1 cellular context compared by ENCODE assay signal in genomic region chr5:149960272-149961185, GRCh38.
TF ChIP-seq lines count a peak whose summit lies in the region.

TSS of gene SLC26A2 (plus strand) at chr5:149960758. CDS start at chr5:149977653, 16,895 bp downstream.

TF ChIP-seq in HEK293, 187 proteins besides CTCF, POLR2A, EP300 and RAD21 (continued from another document and continues in another):
- TF ChIP-seq ZNF645 (tag by site-specific recombination; IDR thresholded peaks at IDR 0.05) (no peak), TRIM28 (IDR thresholded peaks at IDR 0.05; ENCODE audit: borderline replicate concordance, low read length) (no peak), ZNF664 (tag by site-specific recombination; IDR thresholded peaks at IDR 0.05) (no peak), ZNF707 (tag by site-specific recombination; IDR thresholded peaks at IDR 0.05) (no peak), ZNF473 (tag by site-specific recombination; IDR thresholded peaks at IDR 0.05) (no peak), KLF1 (tag by site-specific recombination; IDR thresholded peaks at IDR 0.05) (peak; percentile 33; the same call in 1 of the 2 replicates), ZNF785 (tag by site-specific recombination; IDR thresholded peaks at IDR 0.05) (no peak), ZNF132 (tag by site-specific recombination; IDR thresholded peaks at IDR 0.05; ENCODE audit: borderline replicate concordance) (no peak), ZNF792 (tag by site-specific recombination; IDR thresholded peaks at IDR 0.05) (no peak), ZNF704 (tag by site-specific recombination; IDR thresholded peaks at IDR 0.05) (no peak), ZNF155 (tag by site-specific recombination; IDR thresholded peaks at IDR 0.05) (no peak), REPIN1 (tag by site-specific recombination; IDR thresholded peaks at IDR 0.05; ENCODE audit: low read depth) (no peak), ZNF133 (tag by site-specific recombination; IDR thresholded peaks at IDR 0.05) (no peak), ZNF529 (tag by site-specific recombination; IDR thresholded peaks at IDR 0.05; ENCODE audit: insufficient replicate concordance) (no peak), ZNF621 (tag by site-specific recombination; IDR thresholded peaks at IDR 0.05) (no peak), BCL11A (tag by site-specific recombination; IDR thresholded peaks at IDR 0.05; ENCODE audit: low read depth) (peak; percentile 60; the same call in 1 of the 2 replicates), PRDM6 (tag by site-specific recombination; IDR thresholded peaks at IDR 0.05) (no peak), ZFP69B (tag by site-specific recombination; IDR thresholded peaks at IDR 0.05) (peak; percentile 25; the same call in 1 of the 2 replicates), ZNF112 (tag by site-specific recombination; IDR thresholded peaks at IDR 0.05) (no peak), SCRT2 (tag by site-specific recombination; IDR thresholded peaks at IDR 0.05) (no peak), ZNF426 (tag by site-specific recombination; IDR thresholded peaks at IDR 0.05) (no peak), ZSCAN16 (tag by site-specific recombination; IDR thresholded peaks at IDR 0.05) (no peak), ZSCAN18 (tag by site-specific recombination; IDR thresholded peaks at IDR 0.05) (no peak), ZNF544 (tag by site-specific recombination; IDR thresholded peaks at IDR 0.05) (no peak), ZNF521 (tag by site-specific recombination; IDR thresholded peaks at IDR 0.05) (no peak), GFI1B (tag by site-specific recombination; IDR thresholded peaks at IDR 0.05) (no peak), PRDM1 (tag by site-specific recombination; IDR thresholded peaks at IDR 0.05) (no peak), ZNF600 (tag by site-specific recombination; IDR thresholded peaks at IDR 0.05) (peak; percentile 42; the same call in 1 of the 2 replicates), ZNF302 (tag by site-specific recombination; IDR thresholded peaks at IDR 0.05; ENCODE audit: low read depth) (no peak), ELK4 (IDR thresholded peaks at IDR 0.05; ENCODE audit: borderline replicate concordance, low read depth, low read length) (no peak), ZNF843 (tag by site-specific recombination; IDR thresholded peaks at IDR 0.05) (peak; percentile 54; the same call in 1 of the 2 replicates), ZBTB20 (tag by site-specific recombination; IDR thresholded peaks at IDR 0.05) (peak; percentile 69), ZNF48 (tag by site-specific recombination; IDR thresholded peaks at IDR 0.05) (no peak), ZNF354C (tag by site-specific recombination; IDR thresholded peaks at IDR 0.05; ENCODE audit: borderline replicate concordance, low read depth) (no peak), ZNF114 (tag by site-specific recombination; IDR thresholded peaks at IDR 0.05) (no peak), ZSCAN4 (tag by site-specific recombination; IDR thresholded peaks at IDR 0.05) (peak; percentile 68), ZNF266 (tag by site-specific recombination; IDR thresholded peaks at IDR 0.05; ENCODE audit: low read depth) (no peak), ZNF146 (tag by site-specific recombination; IDR thresholded peaks at IDR 0.05) (no peak), ZSCAN23 (tag by site-specific recombination; IDR thresholded peaks at IDR 0.05) (no peak), ZNF626 (tag by site-specific recombination; IDR thresholded peaks at IDR 0.05) (no peak), ZBTB7A (tag by site-specific recombination; IDR thresholded peaks at IDR 0.05; ENCODE audit: low read depth) (no peak), ZBTB10 (tag by site-specific recombination; IDR thresholded peaks at IDR 0.05) (no peak), ZNF157 (tag by site-specific recombination; IDR thresholded peaks at IDR 0.05) (no peak), ZNF175 (tag by site-specific recombination; IDR thresholded peaks at IDR 0.05) (no peak), ZNF248 (tag by site-specific recombination; IDR thresholded peaks at IDR 0.05) (no peak), PRDM10 (tag by site-specific recombination; IDR thresholded peaks at IDR 0.05) (peak; percentile 72), ZIC2 (tag by site-specific recombination; IDR thresholded peaks at IDR 0.05) (no peak), KLF8 (tag by site-specific recombination; IDR thresholded peaks at IDR 0.05) (no peak), SP7 (tag by site-specific recombination; IDR thresholded peaks at IDR 0.05) (peak; percentile 54; the same call in 1 of the 2 replicates), ZNF830 (tag by site-specific recombination; IDR thresholded peaks at IDR 0.05; ENCODE audit: low read depth) (no peak), ZNF362 (tag by site-specific recombination; IDR thresholded peaks at IDR 0.05) (no peak), PBX3 (CRISPR knock-in tag; IDR thresholded peaks at IDR 0.05) (peak; percentile 96), ZNF571 (tag by site-specific recombination; IDR thresholded peaks at IDR 0.05) (no peak), ZBTB17 (tag by site-specific recombination; IDR thresholded peaks at IDR 0.05) (peak; percentile 74), ZNF610 (tag by site-specific recombination; IDR thresholded peaks at IDR 0.05; ENCODE audit: borderline replicate concordance) (no peak), WT1 (tag by site-specific recombination; IDR thresholded peaks at IDR 0.05) (no peak; the same call in 1 of the 2 replicates), ZNF670 (tag by site-specific recombination; IDR thresholded peaks at IDR 0.05; ENCODE audit: low read depth) (no peak)
